In the genomic region with DNA sequence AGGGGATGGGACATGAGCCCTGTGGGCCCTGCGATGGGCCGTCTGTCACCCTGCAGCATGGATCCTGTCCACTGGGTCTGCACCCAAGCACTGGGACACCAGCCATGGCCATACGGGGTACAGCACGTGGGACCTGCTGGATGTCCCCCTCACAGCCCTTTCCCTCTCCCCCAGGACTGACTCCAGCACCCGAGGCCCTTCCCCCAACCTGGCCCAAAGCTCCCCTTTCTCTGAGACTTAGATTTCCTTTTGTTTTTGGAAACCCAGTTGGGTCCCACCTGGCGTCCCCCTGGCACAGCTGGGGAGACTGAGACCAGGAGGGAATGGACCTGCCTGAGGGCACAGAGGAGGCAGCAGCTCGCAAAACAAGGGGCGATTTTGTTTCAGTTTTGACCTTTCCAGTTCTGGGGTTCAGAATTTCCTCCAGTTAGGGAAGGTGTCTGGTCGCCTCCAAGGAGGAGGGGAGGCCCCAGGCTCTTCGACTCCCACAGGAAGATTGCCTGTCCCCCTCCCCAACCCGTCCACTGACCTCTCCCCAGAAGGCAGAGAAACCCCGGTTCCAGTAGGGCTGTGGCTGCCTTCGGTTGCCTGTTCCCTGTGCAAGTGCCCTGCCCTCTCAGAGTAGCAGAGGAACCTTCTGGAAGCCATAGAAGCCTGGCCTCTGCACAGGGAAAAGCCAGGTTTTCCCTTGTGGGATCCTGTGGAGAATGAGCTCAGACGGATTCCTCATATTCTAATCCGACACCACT, we compare ENCODE assay signal across 10 cellular contexts. TPM values are rescaled to one million over a fixed set of nuclear protein-coding genes. Genes with fewer than 3 reads are reported as not detected.
A peak's percentile ranks its signal among the peaks of the same experiment; 100 is the strongest.
DNase-seq lines count a peak whose midpoint lies in the region; ATAC-seq and TF ChIP-seq lines count a peak whose summit lies in the region.
"Not testable (repeated sequence)": the region's sequence is repeated elsewhere in the genome, so short reads cannot be mapped to it uniquely, and the experiment has no call there.
"Had no signal": no experiment of that assay in that cellular context is flagged by ENCODE, and none has a peak within 500 bp of the region (broad histone marks: within the 10 kb centered on the region; RNA-seq: fewer than 3 reads in every experiment).

No MANE protein-coding gene starts in this region.

- not testable (repeated sequence) for H3K27me3 Mint-ChIP-seq in T-helper 2 cell treated with Interferon-gamma antibody and Interleukin-4, amounts not matched to agents 5 μg/mL and 100 μg/mL, for 36 hours (ENCODE audit: low read depth); activated T-cell treated with anti-CD3 and anti-CD28 coated beads, Interleukin-2, amount 50 U/mL, for 24 hours; activated naive CD8-positive, alpha-beta T cell treated with anti-CD3 and anti-CD28 coated beads, Interleukin-2, amount 50 U/mL, for 24 hours

- not testable (repeated sequence) for TF ChIP-seq CTCF in GM10266 (IDR thresholded peaks at IDR 0.05; ENCODE audit: control insufficient read depth, insufficient read depth, low read depth, missing control alignments); right atrium auricular region (IDR thresholded peaks at IDR 0.05); sigmoid colon (IDR thresholded peaks at IDR 0.05)

- peak overlapping the region; percentile 12 for H3K4me3 Mint-ChIP-seq in T-helper 2 cell treated with Interferon-gamma antibody and Interleukin-4, amounts not matched to agents 5 μg/mL and 100 μg/mL, for 36 hours
- H3K4me3 Mint-ChIP-seq in activated T-cell treated with anti-CD3 and anti-CD28 coated beads, Interleukin-2, amount 50 U/mL, for 24 hours; activated naive CD8-positive, alpha-beta T cell treated with anti-CD3 and anti-CD28 coated beads, Interleukin-2, amount 50 U/mL, for 24 hours: not testable (repeated sequence)

- H3K4me2 ChIP-seq in BLaER1 treated with 17β-estradiol and CSF1 and Interleukin-3, amounts not matched to agents 10 nM and 100 nM: peak overlapping the region in 9 of 11 experiments; percentile 35 to 62 (median 51); a peak in 13 of 22 replicates

- 51 to 71% methylated on average over 15 of the region's 15 CpGs for WGBS in sigmoid colon, 2 donors

- not testable (repeated sequence) for H3K9ac ChIP-seq in BLaER1 treated with 17β-estradiol and CSF1 and Interleukin-3, amounts not matched to agents 10 nM and 100 nM
- H3K9ac ChIP-seq in mucosa of rectum (ENCODE audit: low read depth in 1 of 2, low read length in 2 of 2): peak overlapping the region in 1 of 2 donors; percentile 73

- not testable (repeated sequence) for H3K9me3 Mint-ChIP-seq in T-helper 2 cell treated with Interferon-gamma antibody and Interleukin-4, amounts not matched to agents 5 μg/mL and 100 μg/mL, for 36 hours; activated T-cell treated with anti-CD3 and anti-CD28 coated beads, Interleukin-2, amount 50 U/mL, for 24 hours; activated naive CD8-positive, alpha-beta T cell treated with anti-CD3 and anti-CD28 coated beads, Interleukin-2, amount 50 U/mL, for 24 hours

- DNase-seq in GM10266 (ENCODE audit: extremely low spot score): peak; percentile 8
- DNase-seq in T-helper 2 cell treated with Interferon-gamma antibody and Interleukin-4, amounts not matched to agents 5 μg/mL and 100 μg/mL, for 36 hours (ENCODE audit: low spot score); activated naive CD8-positive, alpha-beta T cell treated with anti-CD3 and anti-CD28 coated beads, Interleukin-2, amount 50 U/mL, for 24 hours: not testable (repeated sequence)
- DNase-seq in activated T-cell treated with anti-CD3 and anti-CD28 coated beads, Interleukin-2, amount 50 U/mL, for 24 hours: peak; percentile 26
- peak; percentile 55 for DNase-seq in right atrium auricular region (ENCODE audit: low spot score)
- DNase-seq in sigmoid colon: peak; percentile 58

- not testable (repeated sequence) for H3K4me3 ChIP-seq in BLaER1 treated with 17β-estradiol and CSF1 and Interleukin-3, amounts not matched to agents 10 nM and 100 nM; right atrium auricular region; sigmoid colon
- peak overlapping the region; percentile 54 to 71 for H3K4me3 ChIP-seq in mucosa of rectum (ENCODE audit: low read length in 2 of 2)

- peaks cover 5 to 25% (median 14%) of the 10 kb centered on the region in 10 experiments; a peak in 18 of 20 replicates for H3K4me1 ChIP-seq in BLaER1 treated with 17β-estradiol and CSF1 and Interleukin-3, amounts not matched to agents 10 nM and 100 nM
- H3K4me1 ChIP-seq in right atrium auricular region, sigmoid colon: not testable (repeated sequence)
- peaks cover 13 to 23% of the 10 kb centered on the region in 2 donors for H3K4me1 ChIP-seq in mucosa of rectum (ENCODE audit: control insufficient read depth in 2 of 2, insufficient read depth in 2 of 2, low read length in 2 of 2)

- H3K4me1 Mint-ChIP-seq in T-helper 2 cell treated with Interferon-gamma antibody and Interleukin-4, amounts not matched to agents 5 μg/mL and 100 μg/mL, for 36 hours (ENCODE audit: low read depth); activated T-cell treated with anti-CD3 and anti-CD28 coated beads, Interleukin-2, amount 50 U/mL, for 24 hours (ENCODE audit: low read depth); activated naive CD8-positive, alpha-beta T cell treated with anti-CD3 and anti-CD28 coated beads, Interleukin-2, amount 50 U/mL, for 24 hours: not testable (repeated sequence)

- not testable (repeated sequence) for H3K27me3 ChIP-seq in BLaER1 treated with 17β-estradiol and CSF1 and Interleukin-3, amounts not matched to agents 10 nM and 100 nM; right atrium auricular region; mucosa of rectum (ENCODE audit: control insufficient read depth in 2 of 2, insufficient read depth in 2 of 2, low read length in 2 of 2); sigmoid colon

- H3K27ac ChIP-seq in BLaER1 treated with 17β-estradiol and CSF1 and Interleukin-3, amounts not matched to agents 10 nM and 100 nM: peak overlapping the region in 3 of 11 experiments; percentile 5 to 29 (median 13); a peak in 2 of 22 replicates
- H3K27ac ChIP-seq in right atrium auricular region, sigmoid colon: not testable (repeated sequence)
- H3K27ac ChIP-seq in mucosa of rectum (ENCODE audit: low read depth in 2 of 2, low read length in 2 of 2): peak overlapping the region in 1 of 2 donors; percentile 75

- TF ChIP-seq EP300 in sigmoid colon (IDR thresholded peaks at IDR 0.05): not testable (repeated sequence)

- H3K36me3 ChIP-seq in BLaER1 treated with 17β-estradiol and CSF1 and Interleukin-3, amounts not matched to agents 10 nM and 100 nM; right atrium auricular region; mucosa of rectum (ENCODE audit: control insufficient read depth in 2 of 2, insufficient read depth in 2 of 2, low read length in 2 of 2); sigmoid colon: not testable (repeated sequence)

- H4K20me1 ChIP-seq in BLaER1 treated with 17β-estradiol and CSF1 and Interleukin-3, amounts not matched to agents 10 nM and 100 nM: not testable (repeated sequence)

- H3K27ac Mint-ChIP-seq in T-helper 2 cell treated with Interferon-gamma antibody and Interleukin-4, amounts not matched to agents 5 μg/mL and 100 μg/mL, for 36 hours; activated T-cell treated with anti-CD3 and anti-CD28 coated beads, Interleukin-2, amount 50 U/mL, for 24 hours; activated naive CD8-positive, alpha-beta T cell treated with anti-CD3 and anti-CD28 coated beads, Interleukin-2, amount 50 U/mL, for 24 hours: not testable (repeated sequence)

- TF ChIP-seq POLR2A in sigmoid colon (IDR thresholded peaks at IDR 0.05): not testable (repeated sequence)

- not testable (repeated sequence) for H3K36me3 Mint-ChIP-seq in T-helper 2 cell treated with Interferon-gamma antibody and Interleukin-4, amounts not matched to agents 5 μg/mL and 100 μg/mL, for 36 hours (ENCODE audit: low read depth); activated T-cell treated with anti-CD3 and anti-CD28 coated beads, Interleukin-2, amount 50 U/mL, for 24 hours (ENCODE audit: low read depth); activated naive CD8-positive, alpha-beta T cell treated with anti-CD3 and anti-CD28 coated beads, Interleukin-2, amount 50 U/mL, for 24 hours (ENCODE audit: low read depth)

- peak; percentile 7 for ATAC-seq in activated naive CD8-positive, alpha-beta T cell treated with anti-CD3 and anti-CD28 coated beads, Interleukin-2, amount 50 U/mL, for 24 hours

- intact Hi-C loops in sigmoid colon (cut with DNase I): not testable (repeated sequence)

- H3K9me3 ChIP-seq in BLaER1 treated with 17β-estradiol and CSF1 and Interleukin-3, amounts not matched to agents 10 nM and 100 nM (replicated peaks in 1 of 11); right atrium auricular region; mucosa of rectum (ENCODE audit: control insufficient read depth in 2 of 2, low read length in 2 of 2); sigmoid colon: not testable (repeated sequence)

RNA-seq across cellular contexts. Expression of a gene that starts 1.5 kb away (rescaled TPM):
- not detected for total RNA-seq in right atrium auricular region
- total RNA-seq in sigmoid colon: not detected
- polyA plus RNA-seq in sigmoid colon: 1 to 10 TPM in 2 of 3 donors, not detected in 1; 1.2 to 5.5 TPM
- total RNA-seq: A172, NCI-H460 had no signal

RNA-seq across cellular contexts. Expression of a gene that starts 7.5 kb away (rescaled TPM):
- not detected for total RNA-seq in right atrium auricular region
- not detected for total RNA-seq in sigmoid colon
- 1 to 10 TPM in 2 of 3 donors, not detected in 1; 3.0 to 7.4 TPM for polyA plus RNA-seq in sigmoid colon
- total RNA-seq: A172, NCI-H460 had no signal

RNA-seq across cellular contexts. Expression of a gene that starts 58.9 kb away (rescaled TPM):
- under 1 TPM; 0.56 to 0.86 TPM for total RNA-seq in right atrium auricular region
- 1 to 10 TPM; 1.3 to 7.8 (median 3.5) TPM for total RNA-seq in sigmoid colon
- 10 to 100 TPM; 28.2 to 76.6 (median 33.0) TPM for polyA plus RNA-seq in sigmoid colon
